Comparison of ENCODE assay signal across 19 cellular contexts in the genomic region with DNA sequence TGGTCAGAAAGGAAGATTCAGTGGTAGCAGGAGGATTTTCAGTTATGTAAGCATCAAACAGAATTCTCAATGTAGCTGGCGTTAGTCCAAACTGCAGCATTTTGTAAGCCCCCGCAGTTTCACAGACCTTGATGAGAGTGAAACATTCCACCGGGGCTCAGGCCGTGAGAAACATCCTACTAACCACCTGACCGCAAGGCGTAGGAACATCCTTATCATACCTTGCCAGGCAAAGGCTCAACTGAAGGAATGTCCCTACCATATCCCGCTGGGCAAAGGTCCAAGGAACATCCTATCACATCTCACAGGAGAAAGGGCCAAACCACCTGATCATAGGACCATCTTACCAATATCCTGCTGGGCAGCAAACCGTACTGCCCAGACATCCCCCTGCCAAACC.
DNase-seq lines count a peak whose midpoint lies in the region; ATAC-seq, FAIRE-seq and TF ChIP-seq lines count a peak whose summit lies in the region.
"Had no signal": no experiment of that assay in that cellular context is flagged by ENCODE, and none has a peak within 500 bp of the region (broad histone marks: within the 10 kb centered on the region; RNA-seq: fewer than 3 reads in every experiment).

No MANE protein-coding gene starts in this region.

- 1% methylated on average over 8 of the region's 8 CpGs for whole genome bisulfite sequencing in K562 (ENCODE audit: insufficient coverage, low coverage, missing lambda C conversion rate)
- WGBS in mesendoderm (ENCODE audit: extremely low coverage, insufficient coverage, low lambda C conversion rate): no CpG with 5 or more reads among the region's 8 CpGs

- H3K4ac ChIP-seq in mesendoderm (ENCODE audit: low read depth, low read length): no peak overlapping the region

- CTCF ChIA-PET in K562 (lab: Yijun Ruan, JAX; ENCODE audit: low intra/inter-chr PET ratio): no interaction called here

- no peaks in the 10 kb centered on the region for H3K9me1 ChIP-seq in K562 (ENCODE audit: control insufficient read depth, insufficient read depth, low read length)

- no peaks in the 10 kb centered on the region for H3K79me1 ChIP-seq in mesendoderm (ENCODE audit: low read length)

- no peaks in the 10 kb centered on the region for H3K9me3 ChIP-seq in K562 (replicated peaks; ENCODE audit: control insufficient read depth, insufficient read depth, low read depth, low read length)
- H3K9me3 ChIP-seq: Caco-2, HAP-1 had no signal

- no peak for TF ChIP-seq CTCF in K562 (IDR thresholded peaks at IDR 0.05 in 2 of 3, conservative IDR thresholded peaks at IDR 0.05 in 1 of 3; ENCODE audit: insufficient read depth in 2 of 3, low read depth in 1 of 3, low read length in 3 of 3)

- H3K79me2 ChIP-seq in K562 (ENCODE audit: control insufficient read depth, insufficient read depth, low read length) (no peaks in the 10 kb centered on the region), mesendoderm (ENCODE audit: control insufficient read depth, insufficient read depth, low read length) (no peaks in the 10 kb centered on the region)

- TF ChIP-seq RAD21 in K562 (CRISPR knock-in tag; conservative IDR thresholded peaks at IDR 0.05 in 1 of 2, IDR thresholded peaks at IDR 0.05 in 1 of 2): no peak

- no peaks in the 10 kb centered on the region for H3K36me3 ChIP-seq in K562 (ENCODE audit: control insufficient read depth, insufficient read depth, low read length)
- H3K36me3 ChIP-seq in mesendoderm (ENCODE audit: control insufficient read depth, insufficient read depth, low read length): no peaks in the 10 kb centered on the region
- H3K36me3 ChIP-seq: BLaER1, HAP-1 had no signal

- no peak overlapping the region for H3K18ac ChIP-seq in mesendoderm (ENCODE audit: low read length)

- H2BK15ac ChIP-seq in mesendoderm (replicated peaks; ENCODE audit: low read depth): no peak overlapping the region

- H3K27me3 ChIP-seq in K562 (ENCODE audit: control insufficient read depth in 2 of 2, insufficient read depth in 2 of 2, low read length in 2 of 2) (no peaks in the 10 kb centered on the region), mesendoderm (ENCODE audit: insufficient read depth, low read length, poor library complexity) (no peaks in the 10 kb centered on the region)
- H3K27me3 ChIP-seq: BLaER1 had no signal

- in situ Hi-C loops in K562 (cut with MboI): no loop called here

- TF ChIP-seq POLR2A in K562 (conservative IDR thresholded peaks at IDR 0.05): no peak

- intact Hi-C loops in K562 (cut with micrococcal nuclease): no loop called here

- no peak overlapping the region for H3K23ac ChIP-seq in mesendoderm (ENCODE audit: low read length)

- POLR2A ChIA-PET in K562 (lab: Yijun Ruan, JAX): no interaction called here

- no peak overlapping the region for H2BK5ac ChIP-seq in mesendoderm (ENCODE audit: low read length)

- BruUV-seq in K562 (replicated peaks; lab: Mats Ljungman, UMichigan): no TSS peak

- H4K5ac ChIP-seq in mesendoderm (ENCODE audit: low read length): no peak overlapping the region

- no peak overlapping the region for H3K56ac ChIP-seq in mesendoderm (ENCODE audit: low read length)

- no peak overlapping the region for H3K27ac ChIP-seq in K562 (ENCODE audit: extremely low read depth, low read depth, low read length)
- H3K27ac ChIP-seq in mesendoderm (ENCODE audit: low read depth, low read length): no peak overlapping the region
- H3K27ac ChIP-seq: BLaER1, C4-2B had no signal

- H3K9ac ChIP-seq in K562 (ENCODE audit: insufficient read depth in 1 of 2, low read depth in 2 of 2, low read length in 2 of 2): no peak overlapping the region
- no peak overlapping the region for H3K9ac ChIP-seq in mesendoderm (ENCODE audit: low read length)
- H3K9ac ChIP-seq: BLaER1 had no signal

- no peaks in the 10 kb centered on the region for H3K4me1 ChIP-seq in K562 (replicated peaks in 1 of 2; ENCODE audit: control insufficient read depth in 2 of 2, insufficient read depth in 2 of 2, low read length in 2 of 2)
- no peaks in the 10 kb centered on the region for H3K4me1 ChIP-seq in mesendoderm (ENCODE audit: control insufficient read depth, low read depth, low read length)
- H3K4me1 ChIP-seq: BLaER1, Caco-2, HAP-1 had no signal

- no peak overlapping the region for H3K4me3 ChIP-seq in K562
- H3K4me3 ChIP-seq in mesendoderm (ENCODE audit: low read length): no peak overlapping the region
- H3K4me3 ChIP-seq: BLaER1, HAP-1 had no signal

- peak overlapping the region; percentile 18 for H2AK5ac ChIP-seq in mesendoderm (ENCODE audit: low read length)

- no peaks in the 10 kb centered on the region for H4K20me1 ChIP-seq in K562 (replicated peaks; ENCODE audit: control insufficient read depth, insufficient read depth, low read length)
- H4K20me1 ChIP-seq: BLaER1 had no signal

- no peak overlapping the region for H2AFZ ChIP-seq in K562 (ENCODE audit: low read depth, low read length)

- H3K4me2 ChIP-seq in K562 (ENCODE audit: insufficient read depth, low read length): no peak overlapping the region
- H3K4me2 ChIP-seq in mesendoderm (ENCODE audit: low read length): no peak overlapping the region
- H3K4me2 ChIP-seq: BLaER1 had no signal

- TF ChIP-seq EP300 in K562 (IDR thresholded peaks at IDR 0.05; ENCODE audit: low read length): no peak

- H4K8ac ChIP-seq in mesendoderm (ENCODE audit: low read depth, low read length): no peak overlapping the region

- no peak for DNase-seq in HTR-8/SVneo (ENCODE audit: insufficient read length, low spot score)
- DNase-seq in K562 (ENCODE audit: extremely low read depth in 1 of 4, low spot score in 3 of 4): peak in 1 of 4 experiments; percentile 5
- peak; percentile 33 for DNase-seq in mesendoderm
- no peak for DNase-seq in Kasumi-1 (lab: John Stamatoyannopoulos, UW)
- no peak for DNase-seq in activated CD4-positive, CD25-positive, alpha-beta regulatory T cell treated with anti-CD3 and anti-CD28 coated beads, Interleukin-2, amount 50 U/mL, for 72 hours
- DNase-seq: Caco-2; CD4-positive, CD25-positive, alpha-beta regulatory T cell; CD8-positive, alpha-beta T cell; DMS153; DND-41; GOT3 had no signal

- H2BK120ac ChIP-seq in mesendoderm (ENCODE audit: low read depth, low read length): no peak overlapping the region

- FAIRE-seq in HTR-8/SVneo (lab: Jason Lieb, UNC) (peak; percentile 48), K562 (lab: Jason Lieb, UNC) (no peak)
- FAIRE-seq: A204.1, G401.6, GM12892, H54 had no signal

- ATAC-seq in K562 (no peak), HG03460 (IDR thresholded peaks at IDR 0.05; ENCODE audit: unreplicated experiment) (no peak)
- ATAC-seq: CD8-positive, alpha-beta T cell had no signal

TF ChIP-seq in K562, 482 proteins besides CTCF, POLR2A, EP300 and RAD21:
- peak; percentile 64 for TF ChIP-seq TCF3 (CRISPR knock-in tag; IDR thresholded peaks at IDR 0.05)
- no peak for TF ChIP-seq FOXA1 (IDR thresholded peaks at IDR 0.05; ENCODE audit: borderline replicate concordance)
